Comparison of ENCODE assay signal across 25 cellular contexts in genomic region chr17:80032614-80033171, GRCh38. TPM values are rescaled to one million over a fixed set of nuclear protein-coding genes. Genes with fewer than 3 reads are reported as not detected.
"Had no signal": no experiment of that assay in that cellular context is flagged by ENCODE, and none has a peak within 500 bp of the region (broad histone marks: within the 10 kb centered on the region; RNA-seq: fewer than 3 reads in every experiment).

No MANE protein-coding gene starts in this region.

- H3K36me3 ChIP-seq: gastroesophageal sphincter, left ventricle myocardium inferior, neutrophil, tibial artery, uterus had no signal

- ATAC-seq: activated T-cell treated with anti-CD3 and anti-CD28 coated beads, Interleukin-2, amount 50 U/mL, for 72 hours; esophagus mucosa; gastroesophageal sphincter had no signal

- H2AFZ ChIP-seq: parathyroid adenoma had no signal

- H3K9me3 ChIP-seq: gastroesophageal sphincter, left ventricle myocardium inferior, neutrophil, tibial artery, uterus had no signal

- H3K9me3 Mint-ChIP-seq: activated T-cell treated with anti-CD3 and anti-CD28 coated beads, Interleukin-2, amount 50 U/mL, for 72 hours; dendritic cell treated with granulocyte-macrophage colony-stimulating factor and Interleukin-4, amounts not matched to agents 40 ng/mL and 50 ng/mL, for 4 days; immature natural killer cell had no signal

- FAIRE-seq: astrocyte, bronchial epithelial cell had no signal

- H3K9ac ChIP-seq: parathyroid adenoma had no signal

- DNase-seq: activated CD4-positive, CD25-positive, alpha-beta regulatory T cell treated with anti-CD3 and anti-CD28 coated beads, Interleukin-2, amount 50 U/mL, for 72 hours; activated CD8-positive, alpha-beta memory T cell treated with anti-CD3 and anti-CD28 coated beads for 24 hours; activated effector memory CD4-positive, alpha-beta T cell treated with anti-CD3 and anti-CD28 coated beads, Interleukin-2, amount 50 U/mL, for 16 hours; activated naive CD4-positive, alpha-beta T cell treated with anti-CD3 and anti-CD28 coated beads, Interleukin-2, amount 50 U/mL, for 16 hours; activated T-cell treated with anti-CD3 and anti-CD28 coated beads, Interleukin-2, amount 50 U/mL, for 72 hours; effector CD8-positive, alpha-beta T cell; immature natural killer cell; kidney glomerular epithelial cell; left ventricle myocardium inferior; mammary epithelial cell; midbrain; retina; stimulated activated naive CD4-positive, alpha-beta T cell treated with Interleukin-2 at 50 U/mL for 16 hours; substantia nigra; T-helper 1 cell; T-helper 9 cell; tibial artery; uterus had no signal

- H3K4me3 ChIP-seq: gastroesophageal sphincter, left ventricle myocardium inferior, tibial artery, uterus had no signal

- H3K27ac ChIP-seq: gastroesophageal sphincter, left ventricle myocardium inferior, neutrophil, parathyroid adenoma, tibial artery, uterus had no signal

- H3K36me3 Mint-ChIP-seq: immature natural killer cell had no signal

- H3K27me3 ChIP-seq: gastroesophageal sphincter, tibial artery, uterus had no signal

- H3K27ac Mint-ChIP-seq: activated T-cell treated with anti-CD3 and anti-CD28 coated beads, Interleukin-2, amount 50 U/mL, for 72 hours; dendritic cell treated with granulocyte-macrophage colony-stimulating factor and Interleukin-4, amounts not matched to agents 40 ng/mL and 50 ng/mL, for 4 days; immature natural killer cell had no signal

- H3K4me3 Mint-ChIP-seq: activated T-cell treated with anti-CD3 and anti-CD28 coated beads, Interleukin-2, amount 50 U/mL, for 72 hours; dendritic cell treated with granulocyte-macrophage colony-stimulating factor and Interleukin-4, amounts not matched to agents 40 ng/mL and 50 ng/mL, for 4 days; immature natural killer cell had no signal

RNA-seq across cellular contexts. Expression of gene CCDC40, which starts 3.7 kb away (rescaled TPM):
- polyA plus RNA-seq: immature natural killer cell had no signal
